1 cellular context compared by ENCODE assay signal in the genomic region with DNA sequence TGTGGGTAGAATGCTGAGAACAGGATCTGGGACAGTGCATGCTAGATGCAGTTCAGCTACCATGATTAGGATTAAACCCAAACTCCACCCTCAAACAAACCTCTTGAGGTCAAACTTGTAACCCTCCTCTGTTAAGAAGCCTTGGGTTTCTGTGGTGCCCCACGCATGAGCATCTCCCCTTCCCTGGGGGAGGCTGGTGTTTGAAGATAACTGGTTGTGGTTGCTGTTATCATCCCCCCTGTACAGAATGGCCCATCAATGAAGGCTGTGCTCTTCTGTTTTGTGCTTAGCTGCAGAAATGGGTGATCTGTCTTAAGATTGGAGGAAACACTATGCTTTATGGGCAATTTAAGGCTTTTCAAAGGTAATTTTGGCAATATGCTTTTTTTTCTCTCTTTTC.
TF ChIP-seq lines count a peak whose summit lies in the region.

No MANE protein-coding gene starts in this region.

TF ChIP-seq in SK-N-SH treated with all-trans-retinoic acid at 6 μM for 48 hours, 23 proteins besides CTCF, POLR2A, EP300 and RAD21 (continued from another document):
- TF ChIP-seq, protein P1, sequence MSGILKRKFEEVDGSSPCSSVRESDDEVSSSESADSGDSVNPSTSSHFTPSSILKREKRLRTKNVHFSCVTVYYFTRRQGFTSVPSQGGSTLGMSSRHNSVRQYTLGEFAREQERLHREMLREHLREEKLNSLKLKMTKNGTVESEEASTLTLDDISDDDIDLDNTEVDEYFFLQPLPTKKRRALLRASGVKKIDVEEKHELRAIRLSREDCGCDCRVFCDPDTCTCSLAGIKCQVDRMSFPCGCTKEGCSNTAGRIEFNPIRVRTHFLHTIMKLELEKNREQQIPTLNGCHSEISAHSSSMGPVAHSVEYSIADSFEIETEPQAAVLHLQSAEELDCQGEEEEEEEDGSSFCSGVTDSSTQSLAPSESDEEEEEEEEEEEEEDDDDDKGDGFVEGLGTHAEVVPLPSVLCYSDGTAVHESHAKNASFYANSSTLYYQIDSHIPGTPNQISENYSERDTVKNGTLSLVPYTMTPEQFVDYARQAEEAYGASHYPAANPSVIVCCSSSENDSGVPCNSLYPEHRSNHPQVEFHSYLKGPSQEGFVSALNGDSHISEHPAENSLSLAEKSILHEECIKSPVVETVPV (CRISPR knock-in tag; IDR thresholded peaks at IDR 0.05) = no peak
- TF ChIP-seq ZFP30 (CRISPR knock-in tag; IDR thresholded peaks at IDR 0.05) (no peak), SNAI2 (CRISPR knock-in tag; IDR thresholded peaks at IDR 0.05) (no peak), ZNF8 (CRISPR knock-in tag; IDR thresholded peaks at IDR 0.05) (no peak), GLIS3 (CRISPR knock-in tag; IDR thresholded peaks at IDR 0.05) (no peak), RARB (CRISPR knock-in tag; IDR thresholded peaks at IDR 0.05) (no peak), ESRRG (CRISPR knock-in tag; IDR thresholded peaks at IDR 0.05) (no peak), ZC3H10 (CRISPR knock-in tag; IDR thresholded peaks at IDR 0.05) (no peak), ZNF70 (CRISPR knock-in tag; IDR thresholded peaks at IDR 0.05) (no peak), PPARA (CRISPR knock-in tag; IDR thresholded peaks at IDR 0.05; ENCODE audit: borderline replicate concordance) (no peak), BACH2 (CRISPR knock-in tag; IDR thresholded peaks at IDR 0.05; ENCODE audit: borderline replicate concordance) (no peak)
